In the genomic region with DNA sequence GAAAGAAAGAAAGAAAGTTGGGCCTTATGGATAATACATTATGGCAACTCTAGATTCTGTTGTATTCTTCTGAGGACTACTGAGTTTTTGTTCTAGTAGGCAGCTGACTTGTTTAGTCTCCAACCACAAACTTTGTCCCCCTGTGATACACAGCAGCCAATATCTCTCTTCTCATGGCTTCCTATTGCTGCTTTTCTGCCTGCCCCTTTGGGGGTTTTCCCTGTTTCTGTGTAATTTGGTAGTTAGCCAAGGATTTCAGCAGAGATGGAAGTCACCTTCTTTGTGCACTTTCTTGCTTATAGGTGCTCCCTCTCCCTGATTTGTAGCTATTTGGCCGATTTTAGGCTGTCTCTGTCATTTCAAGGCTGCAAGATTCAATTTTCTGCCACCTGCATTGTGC, we compare ENCODE assay signal across 1 cellular context.
TF ChIP-seq lines count a peak whose summit lies in the region.

No MANE protein-coding gene starts in this region.

TF ChIP-seq in SK-N-SH, 30 proteins besides CTCF, POLR2A, EP300 and RAD21 (continued from another document):
- TF ChIP-seq ZBTB33 (IDR thresholded peaks at IDR 0.05; ENCODE audit: borderline replicate concordance, low read depth): no peak
- no peak for TF ChIP-seq FOXM1 (IDR thresholded peaks at IDR 0.05; ENCODE audit: low read depth)
- TF ChIP-seq TEAD4 (IDR thresholded peaks at IDR 0.05; ENCODE audit: borderline replicate concordance, insufficient read depth): no peak
- TF ChIP-seq NRF1 (IDR thresholded peaks at IDR 0.05; ENCODE audit: low read depth, low read length): no peak
- TF ChIP-seq, protein P1, sequence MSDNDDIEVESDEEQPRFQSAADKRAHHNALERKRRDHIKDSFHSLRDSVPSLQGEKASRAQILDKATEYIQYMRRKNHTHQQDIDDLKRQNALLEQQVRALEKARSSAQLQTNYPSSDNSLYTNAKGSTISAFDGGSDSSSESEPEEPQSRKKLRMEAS (IDR thresholded peaks at IDR 0.05; ENCODE audit: low read depth): no peak
- no peak for TF ChIP-seq MEF2A (IDR thresholded peaks at IDR 0.05; ENCODE audit: borderline replicate concordance, low read depth)
